14 cellular contexts compared by ENCODE assay signal in the genomic region with DNA sequence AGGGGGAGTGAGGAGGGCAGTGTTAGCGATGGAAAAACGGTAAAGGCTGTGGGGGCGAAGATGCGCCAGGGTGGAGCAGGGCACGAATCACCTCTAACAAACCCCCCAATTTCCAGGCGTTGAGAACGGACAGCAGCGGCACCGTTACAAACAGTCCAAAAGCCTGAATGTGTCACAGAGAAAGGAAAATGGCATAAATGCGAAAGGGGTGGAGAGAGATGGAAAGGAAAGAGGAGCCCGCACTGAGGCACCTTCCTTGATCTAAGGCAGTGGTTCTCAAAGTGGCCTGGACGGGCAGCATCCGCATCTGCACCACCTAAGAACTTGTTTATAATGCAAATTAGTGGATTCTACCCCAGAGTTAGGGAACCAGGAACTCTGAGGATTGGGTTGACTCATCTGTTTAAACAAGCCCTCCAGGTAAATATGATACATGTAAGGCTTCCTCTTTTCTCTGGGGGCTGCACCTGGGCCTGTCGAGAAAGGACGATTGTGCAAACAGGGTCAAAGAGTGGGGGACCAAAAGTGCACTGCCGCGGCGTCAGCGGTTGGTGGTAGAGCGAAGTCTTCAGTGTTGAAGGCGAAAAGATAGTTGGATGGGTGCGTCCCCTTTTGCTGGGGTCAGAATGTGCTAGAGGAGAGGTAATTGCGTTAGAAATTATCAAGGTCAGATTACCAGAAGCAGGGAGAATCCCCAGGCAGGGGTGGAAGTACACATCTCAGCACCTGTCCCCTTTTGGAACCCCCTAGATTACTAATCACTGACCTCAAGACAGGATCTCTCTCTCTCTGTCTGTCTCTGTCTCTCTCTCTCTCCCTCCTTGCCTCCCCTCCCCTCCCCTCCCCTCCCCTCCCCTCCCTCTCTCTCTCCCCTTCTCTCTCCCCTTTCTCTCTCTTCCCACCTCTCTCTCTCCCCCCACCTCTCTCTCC. TPM values are rescaled to one million over a fixed set of nuclear protein-coding genes. Genes with fewer than 3 reads are reported as not detected.
DNase-seq lines count a peak whose midpoint lies in the region; ATAC-seq, FAIRE-seq and TF ChIP-seq lines count a peak whose summit lies in the region.
"Had no signal": no experiment of that assay in that cellular context is flagged by ENCODE, and none has a peak within 500 bp of the region (broad histone marks: within the 10 kb centered on the region; RNA-seq: fewer than 3 reads in every experiment).

No MANE protein-coding gene starts in this region.

- CTCF ChIA-PET in HepG2 (lab: Yijun Ruan, JAX; ENCODE audit: low intra/inter-chr PET ratio, low total read pairs) = no interaction called here

- no peak for TF ChIP-seq POLR2A in HepG2 (IDR thresholded peaks at IDR 0.05; ENCODE audit: insufficient read depth in 1 of 2, low read depth in 2 of 2, low read length in 2 of 2)
- no peak for TF ChIP-seq POLR2A in right lobe of liver (IDR thresholded peaks at IDR 0.05)

- intact Hi-C loops in HepG2 (cut with micrococcal nuclease; ENCODE audit: unreplicated experiment) = loop anchor here (10.0 kb wide), 1 partner anchor 228 kb away; no protein-coding TSS in a partner anchor
- intact Hi-C loops in right lobe of liver (cut with DNase I) = no loop called here

- H3K4me1 ChIP-seq in HepG2 (ENCODE audit: insufficient read depth, low read length) (peaks cover 17% of the 10 kb centered on the region), right lobe of liver (peaks cover 0 to 8% (median 0%) of the 10 kb centered on the region in 4 donors), iPS-20b (ENCODE audit: insufficient read depth, low read length) (peaks cover 9% of the 10 kb centered on the region; the same call in 1 of the 2 replicates), urinary bladder (ENCODE audit: insufficient read depth) (no peaks in the 10 kb centered on the region)

- ATAC-seq in HepG2 = peak; percentile 22
- ATAC-seq in right lobe of liver = no peak
- no peak for ATAC-seq in left lobe of liver
- ATAC-seq in naive thymus-derived CD8-positive, alpha-beta T cell = no peak
- ATAC-seq in GM19467 (IDR thresholded peaks at IDR 0.05; ENCODE audit: unreplicated experiment) = no peak
- ATAC-seq: activated CD8-positive, alpha-beta T cell treated with anti-CD3 and anti-CD28 coated beads for 36 hours had no signal

- H3K9ac ChIP-seq in HepG2 (ENCODE audit: insufficient read depth, low read depth, low read length) (no peak overlapping the region), iPS-20b (ENCODE audit: low read depth, low read length) (0 out of 2 replicates have a peak overlapping the region, but pooled peaks have one; percentile 29)

- H3K4me3 ChIP-seq in HepG2 (replicated peaks in 1 of 3; ENCODE audit: insufficient read depth in 1 of 3, low read depth in 2 of 3, low read length in 3 of 3) (peak overlapping the region in 2 of 3 experiments; percentile 26 to 68; a peak in 1 of 6 replicates), right lobe of liver (no peak overlapping the region), astrocyte of the cerebellum (ENCODE audit: low read depth, low read length) (peak overlapping the region; percentile 43), iPS-20b (ENCODE audit: low read length) (peak overlapping the region; percentile 74), urinary bladder (ENCODE audit: low read depth, low read length) (peak overlapping the region; percentile 34)

- no peak overlapping the region for H2AFZ ChIP-seq in HepG2 (ENCODE audit: low read length)

- H4K20me1 ChIP-seq in HepG2 (ENCODE audit: insufficient read depth, low read length) = no peaks in the 10 kb centered on the region

- TF ChIP-seq EP300 in HepG2 (IDR thresholded peaks at IDR 0.05; ENCODE audit: low read depth in 2 of 2, low read length in 2 of 2) = no peak
- no peak for TF ChIP-seq EP300 in HepG2 (CRISPR knock-in tag; IDR thresholded peaks at IDR 0.05; ENCODE audit: borderline replicate concordance)

- H3K27me3 ChIP-seq in HepG2 (ENCODE audit: control insufficient read depth in 1 of 2, insufficient read depth in 2 of 2, low read length in 2 of 2) (peaks cover 9 to 26% of the 10 kb centered on the region in 2 experiments; a peak in 4 of 5 replicates), right lobe of liver (peaks cover 3 to 7% of the 10 kb centered on the region in 2 donors), iPS-20b (ENCODE audit: insufficient read depth, low read length) (peaks cover 67% of the 10 kb centered on the region)

- H3K9me3 Mint-ChIP-seq in naive thymus-derived CD8-positive, alpha-beta T cell = peaks cover 0 to 3% (median 0%) of the 10 kb centered on the region in 9 donors
- H3K9me3 Mint-ChIP-seq: activated CD8-positive, alpha-beta T cell treated with anti-CD3 and anti-CD28 coated beads for 36 hours; activated naive CD4-positive, alpha-beta T cell treated with anti-CD3 and anti-CD28 coated beads for 36 hours had no signal

- H3K9me3 ChIP-seq in HepG2 (ENCODE audit: low read length) = no peaks in the 10 kb centered on the region
- no peaks in the 10 kb centered on the region for H3K9me3 ChIP-seq in right lobe of liver
- H3K9me3 ChIP-seq in iPS-20b (ENCODE audit: insufficient read depth, low read depth, low read length) = no peaks in the 10 kb centered on the region

- WGBS in HepG2 (ENCODE audit: low lambda C conversion rate) = 2% methylated on average over 22 of the region's 23 CpGs
- 1% methylated on average over 23 of the region's 23 CpGs for WGBS in right lobe of liver (ENCODE audit: insufficient coverage, low coverage, low lambda C conversion rate, missing lambda C conversion rate)
- 15% methylated on average over 23 of the region's 23 CpGs for WGBS in urinary bladder

- no peak for TF ChIP-seq RAD21 in HepG2 (CRISPR knock-in tag; IDR thresholded peaks at IDR 0.05)

- H3K4me1 Mint-ChIP-seq in naive thymus-derived CD8-positive, alpha-beta T cell = peaks cover 0 to 4% (median 0%) of the 10 kb centered on the region in 4 donors

- no peak overlapping the region for H3K27ac Mint-ChIP-seq in naive thymus-derived CD8-positive, alpha-beta T cell
- H3K27ac Mint-ChIP-seq: activated CD8-positive, alpha-beta T cell treated with anti-CD3 and anti-CD28 coated beads for 36 hours; activated naive CD4-positive, alpha-beta T cell treated with anti-CD3 and anti-CD28 coated beads for 36 hours had no signal

- peak overlapping the region in 3 of 10 donors; percentile 33 to 72 (median 36) for H3K4me3 Mint-ChIP-seq in naive thymus-derived CD8-positive, alpha-beta T cell
- H3K4me3 Mint-ChIP-seq: activated CD8-positive, alpha-beta T cell treated with anti-CD3 and anti-CD28 coated beads for 36 hours; activated naive CD4-positive, alpha-beta T cell treated with anti-CD3 and anti-CD28 coated beads for 36 hours had no signal

- TF ChIP-seq CTCF in HepG2 (CRISPR knock-in tag; IDR thresholded peaks at IDR 0.05) (no peak), right lobe of liver (IDR thresholded peaks at IDR 0.05) (no peak), astrocyte of the cerebellum (IDR thresholded peaks at IDR 0.05; ENCODE audit: low read depth, low read length, missing control alignments) (no peak)

- DNase-seq in HepG2 (ENCODE audit: low spot score) = peak; percentile 17
- no peak for DNase-seq in right lobe of liver
- no peak for DNase-seq in astrocyte of the cerebellum (ENCODE audit: low read depth)
- DNase-seq in left lobe of liver (ENCODE audit: low spot score) = no peak
- DNase-seq in naive thymus-derived CD8-positive, alpha-beta T cell = no peak
- DNase-seq: activated CD8-positive, alpha-beta T cell treated with anti-CD3 and anti-CD28 coated beads for 36 hours; activated naive CD4-positive, alpha-beta T cell treated with anti-CD3 and anti-CD28 coated beads for 36 hours had no signal

- in situ Hi-C loops in HepG2 (cut with HindIII; ENCODE audit: extremely low pct_ligation_motif_present, low pct_unique_long_range_greater_than_20kb) = loop anchor here (10.0 kb wide), 2 partner anchors 228 to 882 kb away; no protein-coding TSS in a partner anchor
- in situ Hi-C loops in astrocyte of the cerebellum (cut with HindIII; ENCODE audit: low sequenced_read_pairs) = loop anchor here (10.0 kb wide), 1 partner anchor 892 kb away; no protein-coding TSS in a partner anchor

- H3K36me3 ChIP-seq in HepG2 (replicated peaks in 1 of 2; ENCODE audit: control insufficient read depth in 1 of 2, insufficient read depth in 2 of 2, low read length in 2 of 2) (no peaks in the 10 kb centered on the region), right lobe of liver (no peaks in the 10 kb centered on the region), iPS-20b (ENCODE audit: insufficient read depth, low read depth, low read length) (no peaks in the 10 kb centered on the region), urinary bladder (ENCODE audit: insufficient read depth) (no peaks in the 10 kb centered on the region)

- H3K27ac ChIP-seq in HepG2 (ENCODE audit: extremely low read length, insufficient read depth, low read length) (no peak overlapping the region), right lobe of liver (no peak overlapping the region), iPS-20b (ENCODE audit: low read length) (no peak overlapping the region), urinary bladder (ENCODE audit: low read depth) (no peak overlapping the region)
- H3K27ac ChIP-seq: skin epidermis had no signal

- H3K27me3 Mint-ChIP-seq in naive thymus-derived CD8-positive, alpha-beta T cell = peaks cover 23 to 51% (median 34%) of the 10 kb centered on the region in 5 donors

- peaks cover 0 to 2% (median 0%) of the 10 kb centered on the region in 3 donors for H3K36me3 Mint-ChIP-seq in naive thymus-derived CD8-positive, alpha-beta T cell

- no peaks in the 10 kb centered on the region for H3K79me2 ChIP-seq in HepG2 (ENCODE audit: insufficient read depth, low read length)

- no TSS peak for BruUV-seq in HepG2 (replicated peaks; lab: Mats Ljungman, UMichigan)

- no peak for FAIRE-seq in HepG2 (lab: Jason Lieb, UNC)

- POLR2A ChIA-PET in HepG2 (lab: Yijun Ruan, JAX) = no interaction called here
- POLR2A ChIA-PET in naive thymus-derived CD8-positive, alpha-beta T cell (lab: Charles Lee) = no interaction called here

- peak overlapping the region; percentile 70 for H3K4me2 ChIP-seq in HepG2 (ENCODE audit: low read depth, low read length)

RNA-seq across cellular contexts. Expression of a gene that starts 1.3 kb away (rescaled TPM):
- total RNA-seq in HepG2 (2016; rRNA removed; fragmentation: Illumina TruSeq; extraction: Trizol) (not detected in 2 replicates), right lobe of liver (not detected), urinary bladder (6.7 TPM), left lobe of liver (not detected)
- total RNA-seq in HepG2 (2016; cell fraction: cytosol; rRNA removed; fragmentation: Illumina TruSeq; extraction: Trizol; ENCODE audit: low read depth) = not detected in 2 replicates
- not detected in 2 replicates for total RNA-seq in HepG2 (2016; cell fraction: insoluble cytoplasmic fraction; rRNA removed; fragmentation: Illumina TruSeq; extraction: Trizol)
- total RNA-seq in HepG2 (2016; cell fraction: membrane; rRNA removed; fragmentation: Illumina TruSeq; extraction: Trizol) = not detected in 2 replicates
- not detected in 2 replicates for total RNA-seq in HepG2 (2016; cell fraction: nucleus; rRNA removed; fragmentation: Illumina TruSeq; extraction: Trizol)
- polyA plus RNA-seq in HepG2 (2011; rRNA removed) (not detected in 2 replicates), urinary bladder (0.10 TPM)
- polyA plus RNA-seq in HepG2 (2011; cell fraction: cytosol; rRNA removed) = not detected in 2 replicates
- not detected in 2 replicates for polyA plus RNA-seq in HepG2 (2011; cell fraction: nucleus; rRNA removed)
- polyA plus RNA-seq in HepG2 (2012) = not detected in 2 replicates
- polyA plus RNA-seq in HepG2 (2016; cell fraction: cytosol; fragmentation: Illumina TruSeq; extraction: Trizol; ENCODE audit: low read depth) = not detected in 2 replicates
- not detected in 2 replicates for polyA plus RNA-seq in HepG2 (2016; cell fraction: insoluble cytoplasmic fraction; fragmentation: Illumina TruSeq; extraction: Trizol; ENCODE audit: low read depth)
- polyA plus RNA-seq in HepG2 (2016; cell fraction: membrane; fragmentation: Illumina TruSeq; extraction: Trizol; ENCODE audit: low read depth) = not detected in 2 replicates
- not detected in 2 replicates for polyA plus RNA-seq in HepG2 (2016; cell fraction: nucleus; fragmentation: Illumina TruSeq; extraction: Trizol; ENCODE audit: insufficient read depth, low read depth)
- 42.5 TPM in 1 of 2 replicates, not detected in the other for polyA minus RNA-seq in HepG2 (2011; rRNA and poly(A)+ RNA removed; ENCODE audit: low replicate concordance)
- polyA minus RNA-seq in HepG2 (2011; cell fraction: cytosol; rRNA and poly(A)+ RNA removed) = not detected in 2 replicates
- polyA minus RNA-seq in HepG2 (2011; cell fraction: nucleus; rRNA and poly(A)+ RNA removed) = under 0.01 TPM in 1 of 2 replicates, not detected in the other
- total RNA-seq in naive thymus-derived CD8-positive, alpha-beta T cell = not detected
- not detected for polyA plus RNA-seq in naive thymus-derived CD8-positive, alpha-beta T cell
- total RNA-seq: activated CD8-positive, alpha-beta T cell treated with anti-CD3 and anti-CD28 coated beads for 36 hours; activated naive CD4-positive, alpha-beta T cell treated with anti-CD3 and anti-CD28 coated beads for 36 hours; dermis blood vessel endothelial cell; T-helper 2 cell treated with Interferon-gamma antibody and Interleukin-4, amounts not matched to agents 100 ng/mL and 5 ng/mL, for 36 hours; ureter had no signal

Comparison
In these comparisons a context has a peak if more than half of its experiments do, and no peak if none do; other contexts are left out.
1. H3K4me3 ChIP-seq: peak in HepG2 (2 of 3), astrocyte of the cerebellum (single experiment), iPS-20b (single experiment) and urinary bladder (single experiment); none in right lobe of liver (0 of 3).